In genomic region chrX:154748712-154749339, GRCh38 we compare ENCODE assay signal across 8 cellular contexts. TPM values are rescaled to one million over a fixed set of nuclear protein-coding genes. Genes with fewer than 3 reads are reported as not detected.
DNase-seq lines count a peak whose midpoint lies in the region; ATAC-seq, FAIRE-seq and TF ChIP-seq lines count a peak whose summit lies in the region.

No MANE protein-coding gene starts in this region.

- no peaks in the 10 kb centered on the region for H3K4me1 ChIP-seq in fibroblast of lung (ENCODE audit: control insufficient read depth, extremely low read depth, insufficient read depth, low read length)

- H3K27me3 ChIP-seq in fibroblast of lung (ENCODE audit: control insufficient read depth, insufficient read depth, low read length) = no peaks in the 10 kb centered on the region
- peaks cover 37% of the 10 kb centered on the region for H3K27me3 ChIP-seq in neural cell (ENCODE audit: insufficient read depth, low read depth, low read length)

- FAIRE-seq in HTR-8/SVneo (lab: Jason Lieb, UNC) = no peak

- no peaks in the 10 kb centered on the region for H3F3A ChIP-seq in neural cell (ENCODE audit: insufficient read depth, low read length, poor library complexity, severe bottlenecking)

- peak; percentile 59 for DNase-seq in A172 (ENCODE audit: low spot score)
- DNase-seq in ELR (ENCODE audit: low read depth) = peak; percentile 67
- DNase-seq in NCI-H748 (lab: John Stamatoyannopoulos, UW; ENCODE audit: unreplicated experiment) = peak; percentile 61
- DNase-seq in activated T-cell treated with anti-CD3 and anti-CD28 coated beads, Interleukin-2, amount 50 U/mL, for 1 hour = peak; percentile 40
- DNase-seq in fibroblast of lung (ENCODE audit: low read depth in 2 of 2) = peak; percentile 20 to 61
- no peak for DNase-seq in HTR-8/SVneo (ENCODE audit: insufficient read length, low spot score)

- no peak overlapping the region for H3K27ac ChIP-seq in fibroblast of lung (ENCODE audit: insufficient read depth, low read length)
- no peak overlapping the region for H3K27ac ChIP-seq in neural cell (ENCODE audit: low read length)

- H3K4me3 ChIP-seq in fibroblast of lung (replicated peaks in 1 of 4; ENCODE audit: control extremely low read depth in 1 of 4, insufficient read depth in 1 of 4, low read depth in 3 of 4, low read length in 4 of 4) (no peak overlapping the region), neural cell (ENCODE audit: low read length) (no peak overlapping the region)

- peak; percentile 60 for TF ChIP-seq CTCF in fibroblast of lung (conservative IDR thresholded peaks at IDR 0.05 in 1 of 2, IDR thresholded peaks at IDR 0.05 in 1 of 2; ENCODE audit: low read depth in 1 of 2, low read length in 2 of 2)
- TF ChIP-seq CTCF in neural cell (IDR thresholded peaks at IDR 0.05; ENCODE audit: poor library complexity, severe bottlenecking) = peak; percentile 69

- H3K9me3 ChIP-seq in fibroblast of lung (ENCODE audit: control insufficient read depth, insufficient read depth, low read depth, low read length) (no peaks in the 10 kb centered on the region), neural cell (ENCODE audit: low read length) (no peaks in the 10 kb centered on the region)

- H4K20me1 ChIP-seq in fibroblast of lung (ENCODE audit: control insufficient read depth, extremely low read depth, insufficient read depth, low read length) (no peaks in the 10 kb centered on the region), neural cell (ENCODE audit: insufficient read depth) (no peaks in the 10 kb centered on the region)

- ATAC-seq in HG02943 (IDR thresholded peaks at IDR 0.05; ENCODE audit: low read depth, unreplicated experiment) = peak; percentile 52

- TF ChIP-seq RAD21 in neural cell (conservative IDR thresholded peaks at IDR 0.05) = peak; percentile 63

- no peak for TF ChIP-seq EP300 in neural cell (conservative IDR thresholded peaks at IDR 0.05; ENCODE audit: poor library complexity, severe bottlenecking)

- H3K36me3 ChIP-seq in fibroblast of lung (ENCODE audit: control insufficient read depth, insufficient read depth, low read length) = no peaks in the 10 kb centered on the region
- no peaks in the 10 kb centered on the region for H3K36me3 ChIP-seq in neural cell (ENCODE audit: insufficient read depth, low read length)

- no peak overlapping the region for H2AFZ ChIP-seq in fibroblast of lung (ENCODE audit: low read length)
- no peak overlapping the region for H2AFZ ChIP-seq in neural cell (ENCODE audit: low read depth, low read length)

- H3K9me2 ChIP-seq in neural cell (ENCODE audit: insufficient read depth, low read length) = no peaks in the 10 kb centered on the region

- no peak overlapping the region for H3K9ac ChIP-seq in fibroblast of lung (ENCODE audit: insufficient read depth, low read length)
- no peak overlapping the region for H3K9ac ChIP-seq in neural cell (ENCODE audit: low read length)

- H3K79me2 ChIP-seq in fibroblast of lung (ENCODE audit: control insufficient read depth, insufficient read depth, low read length) = no peaks in the 10 kb centered on the region
- no peaks in the 10 kb centered on the region for H3K79me2 ChIP-seq in neural cell (replicated peaks; ENCODE audit: insufficient read depth, low read length)

- no peak overlapping the region for H3K4me2 ChIP-seq in fibroblast of lung (ENCODE audit: extremely low read depth, insufficient read depth, low read length)
- no peak overlapping the region for H3K4me2 ChIP-seq in neural cell (ENCODE audit: low read length)

TF ChIP-seq in neural cell, 6 proteins besides CTCF, POLR2A, EP300 and RAD21:
- TF ChIP-seq POLR2AphosphoS5 (IDR thresholded peaks at IDR 0.05) (no peak), SMC3 (conservative IDR thresholded peaks at IDR 0.05; ENCODE audit: poor library complexity) (peak; percentile 58), MXI1 (conservative IDR thresholded peaks at IDR 0.05; ENCODE audit: poor library complexity, severe bottlenecking) (no peak)

RNA-seq across cellular contexts. Expression of gene GAB3, which starts 2.1 kb away (rescaled TPM):
- total RNA-seq in A172 (2014; rRNA removed; shearing (Covaris generic)) = 0.83 and 0.93 TPM in 2 replicates
- total RNA-seq in fibroblast of lung = 4.1 and 6.4 TPM in 2 replicates
- 2.8 and 2.9 TPM in 2 replicates for polyA plus RNA-seq in fibroblast of lung
- 0.83 and 1.4 TPM in 2 replicates for polyA plus RNA-seq in fibroblast of lung (2012)
- 3.0 and 3.2 TPM in 2 replicates for polyA minus RNA-seq in fibroblast of lung (ENCODE audit: low replicate concordance)
- 0.06 TPM in 1 of 2 replicates, not detected in the other for polyA plus RNA-seq in neural cell
- not detected in 2 replicates for polyA minus RNA-seq in neural cell

RNA-seq across cellular contexts. Expression of gene DKC1, which starts 13.8 kb away (rescaled TPM):
- total RNA-seq in A172 (2014; rRNA removed; shearing (Covaris generic)) = 74.9 and 102 TPM in 2 replicates
- total RNA-seq in fibroblast of lung = 30.2 and 31.1 TPM in 2 replicates
- polyA plus RNA-seq in fibroblast of lung (42.4 and 66.8 TPM in 2 replicates), neural cell (31.3 and 32.1 TPM in 2 replicates)
- 33.7 and 55.4 TPM in 2 replicates for polyA plus RNA-seq in fibroblast of lung (2012)
- polyA minus RNA-seq in fibroblast of lung (ENCODE audit: low replicate concordance) (20.9 and 32.6 TPM in 2 replicates), neural cell (27.5 and 28.8 TPM in 2 replicates)

RNA-seq across cellular contexts. Expression of gene MPP1, which starts 56.5 kb away (rescaled TPM):
- 50.5 and 60.5 TPM in 2 replicates for total RNA-seq in A172 (2014; rRNA removed; shearing (Covaris generic))
- 19.0 and 38.5 TPM in 2 replicates for total RNA-seq in fibroblast of lung
- polyA plus RNA-seq in fibroblast of lung (27.0 and 51.9 TPM in 2 replicates), neural cell (16.1 and 17.5 TPM in 2 replicates)
- 20.4 and 43.4 TPM in 2 replicates for polyA plus RNA-seq in fibroblast of lung (2012)
- polyA minus RNA-seq in fibroblast of lung (ENCODE audit: low replicate concordance) (7.8 and 34.2 TPM in 2 replicates), neural cell (12.6 and 15.6 TPM in 2 replicates)
